Comparison of ENCODE assay signal across 15 cellular contexts in the genomic region with DNA sequence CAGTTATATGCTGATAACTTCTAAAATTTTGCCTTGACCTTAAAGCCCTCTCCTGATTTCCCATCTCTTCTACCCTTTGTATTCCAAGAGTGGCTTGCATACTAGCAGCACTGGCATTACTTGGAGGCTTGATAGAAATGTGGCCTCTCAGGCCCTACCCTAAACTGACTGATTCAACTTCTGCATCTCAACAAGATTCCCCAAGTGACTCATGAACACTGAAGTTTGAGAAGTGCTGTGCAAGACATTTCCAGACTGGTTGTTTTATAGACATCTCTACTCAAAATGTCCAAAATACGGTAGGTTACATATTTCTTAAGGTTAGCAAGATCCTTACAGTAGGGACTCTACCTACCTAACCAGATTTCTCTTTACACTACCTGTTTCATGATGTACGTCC.
"Had no signal": no experiment of that assay in that cellular context is flagged by ENCODE, and none has a peak within 500 bp of the region (broad histone marks: within the 10 kb centered on the region; RNA-seq: fewer than 3 reads in every experiment).

No MANE protein-coding gene starts in this region.

- H3K27me3 ChIP-seq: body of pancreas, hepatocyte, pancreas had no signal

- H3K9me3 Mint-ChIP-seq: dendritic cell treated with granulocyte-macrophage colony-stimulating factor and Interleukin-4, amounts not matched to agents 40 ng/mL and 50 ng/mL, for 4 days; effector memory CD8-positive, alpha-beta T cell had no signal

- H3K27ac ChIP-seq: body of pancreas, hepatocyte, pancreas, SK-N-MC had no signal

- H3K9me3 ChIP-seq: body of pancreas, pancreas had no signal

- H3K4me3 Mint-ChIP-seq: dendritic cell treated with granulocyte-macrophage colony-stimulating factor and Interleukin-4, amounts not matched to agents 40 ng/mL and 50 ng/mL, for 4 days; effector memory CD8-positive, alpha-beta T cell had no signal

- DNase-seq: activated CD4-positive, alpha-beta T cell treated with anti-CD3 and anti-CD28 coated beads, Interleukin-2, amount 50 U/mL, for 48 hours; activated CD4-positive, CD25-positive, alpha-beta regulatory T cell; activated CD8-positive, alpha-beta memory T cell treated with anti-CD3 and anti-CD28 coated beads, Interleukin-2, amount 50 U/mL, for 4 hours; activated effector memory CD4-positive, alpha-beta T cell treated with anti-CD3 and anti-CD28 coated beads, Interleukin-2, amount 50 U/mL, for 16 hours; amniotic stem cell; body of pancreas; effector memory CD8-positive, alpha-beta T cell; kidney; left ventricle myocardium superior; pancreas; stimulated activated CD4-positive, alpha-beta T cell treated with anti-CD3 and anti-CD28 coated beads, Interleukin-4, amount 100 ng/mL, for 1 hour; stimulated activated CD8-positive, alpha-beta memory T cell treated with anti-CD3 and anti-CD28 coated beads, Interleukin-4, amount 100 ng/mL, for 48 hours had no signal

- H3K36me3 ChIP-seq: pancreas had no signal

- H3K4me1 ChIP-seq: body of pancreas, pancreas had no signal

- H3K27me3 Mint-ChIP-seq: dendritic cell treated with granulocyte-macrophage colony-stimulating factor and Interleukin-4, amounts not matched to agents 40 ng/mL and 50 ng/mL, for 4 days; effector memory CD8-positive, alpha-beta T cell had no signal

- H3K27ac Mint-ChIP-seq: dendritic cell treated with granulocyte-macrophage colony-stimulating factor and Interleukin-4, amounts not matched to agents 40 ng/mL and 50 ng/mL, for 4 days; effector memory CD8-positive, alpha-beta T cell had no signal

- ATAC-seq: body of pancreas; effector memory CD8-positive, alpha-beta T cell; left ventricle myocardium superior; pancreas had no signal

- H3K4me2 ChIP-seq: hepatocyte had no signal

- H3K4me3 ChIP-seq: body of pancreas, hepatocyte, pancreas, SK-N-MC had no signal

- H2AFZ ChIP-seq: hepatocyte had no signal
